ENCODE assay signal across 8 cellular contexts in the genomic region with DNA sequence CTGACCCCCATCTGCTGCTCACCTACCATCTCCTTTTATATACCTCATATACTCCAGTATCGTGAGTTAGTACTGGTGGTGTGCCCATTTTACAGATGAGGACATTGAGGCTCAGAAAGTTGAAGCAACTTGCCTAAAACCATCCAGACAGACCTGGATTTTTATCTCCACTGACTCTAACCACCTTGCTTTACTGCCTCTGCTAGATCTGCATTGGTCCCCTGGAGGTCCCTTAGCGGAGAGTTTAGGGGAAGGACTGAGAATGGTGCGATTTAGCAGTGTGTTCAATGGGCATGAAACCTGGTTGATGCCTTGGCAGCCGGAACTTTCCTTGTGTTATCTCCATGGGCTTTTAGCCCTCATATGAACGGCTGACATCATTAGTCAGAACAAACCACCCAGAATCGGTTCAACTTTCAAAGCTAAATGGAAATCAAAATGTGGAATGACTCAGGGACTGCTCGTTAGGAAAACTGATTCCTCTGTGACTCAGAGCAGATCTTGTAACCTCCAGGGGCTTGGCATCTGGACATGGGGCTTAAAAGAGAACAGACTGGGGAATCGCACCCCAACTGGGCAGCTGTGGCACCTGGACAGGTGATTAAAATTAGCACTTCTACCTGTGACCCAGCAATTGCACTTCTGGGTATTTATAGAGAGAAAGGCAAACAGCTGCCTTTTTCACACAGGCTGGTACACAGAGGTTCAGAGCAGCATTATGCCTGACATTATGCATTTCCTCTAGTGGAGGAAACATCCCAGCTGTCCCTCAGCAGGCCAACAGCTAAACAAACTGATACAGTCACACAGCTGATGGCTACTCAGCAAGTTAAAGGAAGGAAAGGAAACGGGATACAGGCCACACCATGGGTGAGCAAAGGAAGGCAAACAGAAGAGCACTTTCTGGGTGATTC. TPM values are rescaled to one million over a fixed set of nuclear protein-coding genes. Genes with fewer than 3 reads are reported as not detected.
DNase-seq lines count a peak whose midpoint lies in the region; ATAC-seq and TF ChIP-seq lines count a peak whose summit lies in the region.

No MANE protein-coding gene starts in this region.

- peaks cover 0 to 42% (median 36%) of the 10 kb centered on the region in 4 donors for H3K4me1 ChIP-seq in sigmoid colon

- TF ChIP-seq CTCF in fibroblast of villous mesenchyme (IDR thresholded peaks at IDR 0.05; ENCODE audit: insufficient read depth, low read depth, low read length) (no peak), sigmoid colon (IDR thresholded peaks at IDR 0.05) (no peak)

- H3K9me3 ChIP-seq in sigmoid colon: no peaks in the 10 kb centered on the region

- no peaks in the 10 kb centered on the region for H3K36me3 ChIP-seq in sigmoid colon

- H3K27ac ChIP-seq in sigmoid colon: peak overlapping the region; percentile 35 to 68 (median 62)

- intact Hi-C loops in sigmoid colon (cut with DNase I): no loop called here

- TF ChIP-seq POLR2A in sigmoid colon (IDR thresholded peaks at IDR 0.05): no peak

- DNase-seq in HCEC 1CT (peak; percentile 98), RPMI8226 (peak; percentile 75), fibroblast of villous mesenchyme (ENCODE audit: low read depth) (peak; percentile 95), sigmoid colon (no peak), NAMALWA (ENCODE audit: low spot score) (no peak)
- no peak for DNase-seq in central memory CD4-positive, alpha-beta T cell

- TF ChIP-seq EP300 in sigmoid colon (IDR thresholded peaks at IDR 0.05): no peak

- WGBS in sigmoid colon, 2 donors: 49 to 61% methylated on average over 9 of the region's 9 CpGs

- no peak overlapping the region for H3K4me3 ChIP-seq in fibroblast of villous mesenchyme (ENCODE audit: low read depth, low read length)
- no peak overlapping the region for H3K4me3 ChIP-seq in sigmoid colon

- no peak for ATAC-seq in GM18498 (IDR thresholded peaks at IDR 0.05; ENCODE audit: unreplicated experiment)
- no peak for ATAC-seq in GM21447 (IDR thresholded peaks at IDR 0.05; ENCODE audit: unreplicated experiment)

- H3K27me3 ChIP-seq in sigmoid colon: no peaks in the 10 kb centered on the region

RNA-seq across cellular contexts. Expression of gene TMEM51, which starts 25.3 kb away (rescaled TPM):
- total RNA-seq in fibroblast of villous mesenchyme (14.8 and 18.6 TPM in 2 replicates), sigmoid colon (10 to 100 TPM; 12.3 to 20.7 (median 16.3) TPM)
- polyA plus RNA-seq in sigmoid colon: 10 to 100 TPM in 1 of 3 donors, 1 to 10 TPM in 2; 8.8 to 15.3 (median 9.6) TPM

Comparison
In these comparisons a context has a peak if more than half of its experiments do, and no peak if none do; other contexts are left out.
1. DNase-seq: peak in HCEC 1CT (single experiment), RPMI8226 (single experiment) and fibroblast of villous mesenchyme (single experiment); none in sigmoid colon (single experiment), central memory CD4-positive, alpha-beta T cell (single experiment) and NAMALWA (single experiment).